ENCODE assay signal across 9 cellular contexts in genomic region chr2:158970522-158970855, GRCh38. TPM values are rescaled to one million over a fixed set of nuclear protein-coding genes. Genes with fewer than 3 reads are reported as not detected.
DNase-seq lines count a peak whose midpoint lies in the region; ATAC-seq, FAIRE-seq and TF ChIP-seq lines count a peak whose summit lies in the region.
"Had no signal": no experiment of that assay in that cellular context is flagged by ENCODE, and none has a peak within 500 bp of the region (broad histone marks: within the 10 kb centered on the region; RNA-seq: fewer than 3 reads in every experiment).

No MANE protein-coding gene starts in this region.

- H3K9ac ChIP-seq in BLaER1 treated with 17β-estradiol and CSF1 and Interleukin-3, amounts not matched to agents 10 nM and 100 nM: no peak overlapping the region
- H3K9ac ChIP-seq in Loucy (ENCODE audit: low read depth, low read length, poor library complexity, severe bottlenecking) (no peak overlapping the region), endothelial cell of umbilical vein (replicated peaks; ENCODE audit: extremely low read depth, insufficient read depth, low read length) (peak overlapping the region; percentile 87)

- TF ChIP-seq POLR2A in endothelial cell of umbilical vein (IDR thresholded peaks at IDR 0.05; ENCODE audit: low read depth, low read length): peak; percentile 76

- H3K9me3 ChIP-seq in BLaER1 treated with 17β-estradiol and CSF1 and Interleukin-3, amounts not matched to agents 10 nM and 100 nM (replicated peaks in 1 of 11): no peaks in the 10 kb centered on the region
- H3K9me3 ChIP-seq in Loucy (ENCODE audit: insufficient read depth, low read depth, low read length) (no peaks in the 10 kb centered on the region), endothelial cell of umbilical vein (replicated peaks; ENCODE audit: control insufficient read depth, insufficient read depth, low read length) (no peaks in the 10 kb centered on the region)

- CTCF ChIA-PET in endothelial cell of umbilical vein (lab: Charles Lee): interaction anchor here (0.8 to 3.8 kb wide), 5 partner anchors 9 to 149 kb away, joined by 3 to 40 read pairs (median 5); no protein-coding TSS in a partner anchor

- ATAC-seq in omental fat pad (ENCODE audit: low FRiP score) (peak; percentile 1), HG02884 (IDR thresholded peaks at IDR 0.05; ENCODE audit: unreplicated experiment) (no peak), HG03521 (IDR thresholded peaks at IDR 0.05; ENCODE audit: unreplicated experiment) (no peak), GM21515 (IDR thresholded peaks at IDR 0.05; ENCODE audit: unreplicated experiment) (no peak)

- intact Hi-C loops in endothelial cell of umbilical vein (cut with micrococcal nuclease): loop anchor here (1.0 to 5.0 kb wide), 3 partner anchors 28 to 197 kb away; no protein-coding TSS in a partner anchor

- DNase-seq in endothelial cell of umbilical vein (ENCODE audit: low read depth, low spot score) (no peak), omental fat pad (ENCODE audit: low spot score) (no peak), SW480 (ENCODE audit: low spot score) (no peak)
- DNase-seq: stimulated activated CD4-positive, alpha-beta T cell treated with anti-CD3 and anti-CD28 coated beads, Interleukin-12 subunit alpha, Interleukin-12 subunit beta, amount 100 ng/mL, for 4 hours had no signal

- TF ChIP-seq CTCF in Loucy (conservative IDR thresholded peaks at IDR 0.05; ENCODE audit: low read length): no peak
- no peak for TF ChIP-seq CTCF in endothelial cell of umbilical vein (IDR thresholded peaks at IDR 0.05; ENCODE audit: extremely low read depth in 1 of 2, insufficient read depth in 1 of 2, low read depth in 1 of 2, low read length in 2 of 2)
- no peak for TF ChIP-seq CTCF in omental fat pad (IDR thresholded peaks at IDR 0.05)

- H3K4me1 ChIP-seq in BLaER1 treated with 17β-estradiol and CSF1 and Interleukin-3, amounts not matched to agents 10 nM and 100 nM: peaks cover 8 to 27% (median 18%) of the 10 kb centered on the region in 10 experiments; a peak in 19 of 20 replicates
- H3K4me1 ChIP-seq in Loucy (ENCODE audit: insufficient read depth, low read length, poor library complexity, severe bottlenecking): peaks cover 13% of the 10 kb centered on the region
- H3K4me1 ChIP-seq in endothelial cell of umbilical vein (ENCODE audit: control insufficient read depth, extremely low read depth, insufficient read depth, low read length): peaks cover 36% of the 10 kb centered on the region

- peaks cover 0 to 22% (median 5%) of the 10 kb centered on the region in 11 experiments; a peak in 7 of 22 replicates for H4K20me1 ChIP-seq in BLaER1 treated with 17β-estradiol and CSF1 and Interleukin-3, amounts not matched to agents 10 nM and 100 nM
- no peaks in the 10 kb centered on the region for H4K20me1 ChIP-seq in Loucy (ENCODE audit: insufficient read depth, low read length, poor library complexity, severe bottlenecking)
- peaks cover 18% of the 10 kb centered on the region for H4K20me1 ChIP-seq in endothelial cell of umbilical vein (replicated peaks; ENCODE audit: control insufficient read depth, extremely low read depth, insufficient read depth, low read length)

- FAIRE-seq in endothelial cell of umbilical vein (lab: Jason Lieb, UNC): peak; percentile 91

- H3K79me2 ChIP-seq in Loucy (ENCODE audit: insufficient read depth, low read length) (no peaks in the 10 kb centered on the region), endothelial cell of umbilical vein (ENCODE audit: control insufficient read depth, insufficient read depth, low read length) (peaks cover 70% of the 10 kb centered on the region)

- no peaks in the 10 kb centered on the region for H3K9me2 ChIP-seq in Loucy (replicated peaks; ENCODE audit: low read depth, low read length)

- no peak overlapping the region for H3K27ac ChIP-seq in BLaER1 treated with 17β-estradiol and CSF1 and Interleukin-3, amounts not matched to agents 10 nM and 100 nM
- peak overlapping the region; percentile 71 for H3K27ac ChIP-seq in endothelial cell of umbilical vein (ENCODE audit: insufficient read depth, low read depth, low read length)

- H3K27me3 ChIP-seq in BLaER1 treated with 17β-estradiol and CSF1 and Interleukin-3, amounts not matched to agents 10 nM and 100 nM: peaks cover 68 to 78% (median 77%) of the 10 kb centered on the region in 11 experiments
- H3K27me3 ChIP-seq in Loucy (ENCODE audit: insufficient read depth, low read length, poor library complexity, severe bottlenecking): peaks cover 19% of the 10 kb centered on the region
- H3K27me3 ChIP-seq in endothelial cell of umbilical vein (ENCODE audit: control insufficient read depth in 2 of 2, insufficient read depth in 2 of 2, low read length in 2 of 2): no peaks in the 10 kb centered on the region

- no peaks in the 10 kb centered on the region for H3K36me3 ChIP-seq in BLaER1 treated with 17β-estradiol and CSF1 and Interleukin-3, amounts not matched to agents 10 nM and 100 nM
- H3K36me3 ChIP-seq in Loucy (ENCODE audit: insufficient read depth, low read length) (no peaks in the 10 kb centered on the region), endothelial cell of umbilical vein (ENCODE audit: control insufficient read depth in 2 of 2, extremely low read depth in 1 of 2, insufficient read depth in 2 of 2, low read length in 2 of 2) (no peaks in the 10 kb centered on the region)

- peak overlapping the region; percentile 95 to 100 (median 99); a peak in 8 of 22 replicates for H3K4me2 ChIP-seq in BLaER1 treated with 17β-estradiol and CSF1 and Interleukin-3, amounts not matched to agents 10 nM and 100 nM
- H3K4me2 ChIP-seq in Loucy (ENCODE audit: low read depth, low read length, poor library complexity, severe bottlenecking) (peak overlapping the region; percentile 93), endothelial cell of umbilical vein (ENCODE audit: insufficient read depth, low read length) (peak overlapping the region; percentile 94)

- dilution Hi-C loops in endothelial cell of umbilical vein (cut with MboI; ENCODE audit: extremely low pct_ligation_motif_present, low sequenced_read_pairs): no loop called here

- H3K9me1 ChIP-seq in endothelial cell of umbilical vein (replicated peaks; ENCODE audit: control insufficient read depth, extremely low read depth, insufficient read depth, low read length): no peaks in the 10 kb centered on the region

- H2AFZ ChIP-seq in Loucy (ENCODE audit: low read length) (no peak overlapping the region), endothelial cell of umbilical vein (ENCODE audit: low read depth, low read length) (no peak overlapping the region)

- BruUV-seq in endothelial cell of umbilical vein (replicated peaks; lab: Mats Ljungman, UMichigan): no TSS peak

- POLR2A ChIA-PET in endothelial cell of umbilical vein (lab: Charles Lee): interaction anchor here (0.6 kb wide), 1 partner anchor 955 kb away, joined by 6 read pairs; no protein-coding TSS in a partner anchor

- H3K4me3 ChIP-seq in BLaER1 treated with 17β-estradiol and CSF1 and Interleukin-3, amounts not matched to agents 10 nM and 100 nM: peak overlapping the region in 1 of 10 experiments; percentile 69; a peak in 1 of 20 replicates
- H3K4me3 ChIP-seq in Loucy (ENCODE audit: low read length, poor library complexity, severe bottlenecking) (peak overlapping the region; percentile 77), endothelial cell of umbilical vein (replicated peaks in 1 of 3; ENCODE audit: insufficient read depth in 1 of 3, low read depth in 1 of 3, low read length in 3 of 3) (peak overlapping the region; percentile 80 to 89 (median 89))

- peaks cover 11% of the 10 kb centered on the region for H3F3A ChIP-seq in Loucy (ENCODE audit: low read depth)

TF ChIP-seq in endothelial cell of umbilical vein, 7 proteins besides CTCF, POLR2A, EP300 and RAD21:
- TF ChIP-seq GATA2 (IDR thresholded peaks at IDR 0.05; ENCODE audit: insufficient read depth, insufficient read length, low read depth, low read length) (peak; percentile 88), EZH2 (IDR thresholded peaks at IDR 0.05; ENCODE audit: borderline replicate concordance, low read depth, low read length, severe bottlenecking) (no peak), POLR2AphosphoS5 (IDR thresholded peaks at IDR 0.05; ENCODE audit: insufficient read depth, low read depth, low read length) (peak; percentile 78), JUN (IDR thresholded peaks at IDR 0.05; ENCODE audit: borderline replicate concordance, insufficient read depth, insufficient read length, low read depth) (peak; percentile 18), MYC (IDR thresholded peaks at IDR 0.05; ENCODE audit: low read depth, low read length) (no peak), FOS (IDR thresholded peaks at IDR 0.05; ENCODE audit: borderline replicate concordance, insufficient read depth, low read length) (peak; percentile 33), MAX (IDR thresholded peaks at IDR 0.05; ENCODE audit: insufficient read depth, insufficient read length) (no peak)

RNA-seq across cellular contexts. Expression of gene TANC1, which starts 2.0 kb away (rescaled TPM):
- total RNA-seq in endothelial cell of umbilical vein (86.3 and 99.4 TPM in 2 replicates), omental fat pad (10 to 100 TPM; 26.4 to 72.5 (median 34.9) TPM)
- polyA plus RNA-seq in endothelial cell of umbilical vein: 52.2 and 58.9 TPM in 2 replicates
- polyA plus RNA-seq in endothelial cell of umbilical vein (2011; cell fraction: cytosol; rRNA removed): 38.4 and 43.3 TPM in 2 replicates
- 342 and 357 TPM in 2 replicates for polyA plus RNA-seq in endothelial cell of umbilical vein (2011; cell fraction: nucleus; rRNA removed)
- 36.0 and 42.9 TPM in 2 replicates for polyA plus RNA-seq in endothelial cell of umbilical vein (2012)
- polyA minus RNA-seq in endothelial cell of umbilical vein: 200 and 209 TPM in 2 replicates
- 28.9 TPM for polyA minus RNA-seq in endothelial cell of umbilical vein (2011; cell fraction: cytosol; rRNA and poly(A)+ RNA removed)
- 300 and 392 TPM in 2 replicates for polyA minus RNA-seq in endothelial cell of umbilical vein (2011; cell fraction: nucleus; rRNA and poly(A)+ RNA removed)
